In the genomic region with DNA sequence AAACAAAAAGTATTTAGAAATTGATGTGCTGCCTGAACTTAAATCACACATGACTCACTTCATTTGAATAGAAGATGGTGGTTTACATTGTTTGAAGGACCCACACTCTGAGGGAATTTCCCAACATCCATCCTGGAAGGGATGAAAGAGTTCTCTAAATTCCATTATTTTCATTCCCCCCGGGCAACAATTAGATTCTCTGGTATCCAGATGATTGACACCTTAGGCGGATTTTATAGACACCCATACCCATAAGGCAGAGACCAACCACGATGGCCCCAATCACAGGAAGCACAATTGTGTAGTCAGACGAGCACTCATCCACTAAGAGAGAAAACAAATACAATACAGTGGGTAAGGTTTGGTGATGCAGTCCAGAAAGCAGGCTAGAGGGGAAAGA, we compare ENCODE assay signal across 21 cellular contexts. TPM values are rescaled to one million over a fixed set of nuclear protein-coding genes. Genes with fewer than 3 reads are reported as not detected.
DNase-seq lines count a peak whose midpoint lies in the region; ATAC-seq and TF ChIP-seq lines count a peak whose summit lies in the region.
"Had no signal": no experiment of that assay in that cellular context is flagged by ENCODE, and none has a peak within 500 bp of the region (broad histone marks: within the 10 kb centered on the region; RNA-seq: fewer than 3 reads in every experiment).

No MANE protein-coding gene starts in this region.

- 66% methylated on average over 4 of the region's 4 CpGs for whole genome bisulfite sequencing in smooth muscle cell (ENCODE audit: low lambda C conversion rate)

- no peaks in the 10 kb centered on the region for H3K4me1 ChIP-seq in foreskin keratinocyte
- no peaks in the 10 kb centered on the region for H3K4me1 ChIP-seq in smooth muscle cell (ENCODE audit: low read depth)
- H3K4me1 ChIP-seq: BE2C, parathyroid adenoma had no signal

- H2AFZ ChIP-seq in smooth muscle cell (ENCODE audit: low read depth) = no peak overlapping the region
- H2AFZ ChIP-seq: parathyroid adenoma had no signal

- no peak overlapping the region for H3K27ac ChIP-seq in foreskin keratinocyte
- no peak overlapping the region for H3K27ac ChIP-seq in smooth muscle cell (ENCODE audit: low read depth)
- H3K27ac ChIP-seq: HL-60, KMS-11, parathyroid adenoma, thyroid gland had no signal

- H3K9ac ChIP-seq in smooth muscle cell (ENCODE audit: low read depth) = no peak overlapping the region
- H3K9ac ChIP-seq: KMS-11, parathyroid adenoma had no signal

- H3K27me3 ChIP-seq in foreskin keratinocyte = no peaks in the 10 kb centered on the region
- H3K27me3 ChIP-seq in smooth muscle cell (ENCODE audit: low read depth) = no peaks in the 10 kb centered on the region
- H3K27me3 ChIP-seq: BE2C, thyroid gland had no signal

- TF ChIP-seq CTCF in foreskin keratinocyte (conservative IDR thresholded peaks at IDR 0.05) (no peak), smooth muscle cell (IDR thresholded peaks at IDR 0.05; ENCODE audit: borderline replicate concordance, insufficient read depth, poor library complexity, severe bottlenecking) (no peak), GM13977 (IDR thresholded peaks at IDR 0.05; ENCODE audit: extremely low read depth, insufficient read depth, missing control alignments) (no peak)

- H3K4me3 ChIP-seq in smooth muscle cell = no peak overlapping the region
- H3K4me3 ChIP-seq: thyroid gland had no signal

- H3K4me2 ChIP-seq in smooth muscle cell = no peak overlapping the region
- H3K4me2 ChIP-seq: KMS-11 had no signal

- DNase-seq in COLO829 (ENCODE audit: low spot score) (peak; percentile 56), H4 (ENCODE audit: low spot score) (peak; percentile 43), T1000 (lab: John Stamatoyannopoulos, UW) (peak; percentile 1), foreskin keratinocyte (peak; percentile 26 to 41), smooth muscle cell (lab: John Stamatoyannopoulos, UW; ENCODE audit: unreplicated experiment) (no peak), GM13977 (ENCODE audit: low spot score) (no peak)
- DNase-seq: activated B cell treated with CpG ODN at 0.5 μM for 24 hours; activated CD8-positive, alpha-beta memory T cell treated with anti-CD3 and anti-CD28 coated beads, Interleukin-2, amount 50 U/mL, for 48 hours; BE2C; left ventricle myocardium superior; NCI-H1436; NCI-H345; Right ventricle myocardium superior; stimulated activated CD4-positive, alpha-beta T cell treated with anti-CD3 and anti-CD28 coated beads, Interleukin-4, amount 100 ng/mL, for 24 hours; stimulated activated CD8-positive, alpha-beta memory T cell treated with anti-CD3 and anti-CD28 coated beads, Interleukin-4, amount 100 ng/mL, for 48 hours; thyroid gland had no signal

- no peaks in the 10 kb centered on the region for H3K9me3 ChIP-seq in smooth muscle cell (replicated peaks; ENCODE audit: low read depth)
- H3K9me3 ChIP-seq: BE2C, thyroid gland had no signal

- in situ Hi-C loops in GM13977 (cut with MboI; ENCODE audit: low pct_unique_long_range_greater_than_20kb, low sequenced_read_pairs, unreplicated experiment) = loop anchor here (10.0 kb wide), 1 partner anchor 261 kb away; no protein-coding TSS in a partner anchor

- no peaks in the 10 kb centered on the region for H4K20me1 ChIP-seq in smooth muscle cell (ENCODE audit: low read depth)

- no peaks in the 10 kb centered on the region for H3K36me3 ChIP-seq in smooth muscle cell (ENCODE audit: low read depth)
- H3K36me3 ChIP-seq: BE2C, thyroid gland had no signal

- ATAC-seq in foreskin keratinocyte (peak; percentile 57), HG03095 (IDR thresholded peaks at IDR 0.05; ENCODE audit: unreplicated experiment) (no peak)
- ATAC-seq: left ventricle myocardium superior had no signal

- no peaks in the 10 kb centered on the region for H3F3A ChIP-seq in smooth muscle cell (ENCODE audit: low read depth)

- no peaks in the 10 kb centered on the region for H3K79me2 ChIP-seq in smooth muscle cell (ENCODE audit: low read depth)
- H3K79me2 ChIP-seq: parathyroid adenoma had no signal

RNA-seq across cellular contexts. Expression of gene MCCC1, which starts 24.6 kb away (rescaled TPM):
- total RNA-seq in H4 (2014; rRNA removed; shearing (Covaris generic)) = 13.9 and 24.9 TPM in 2 replicates
- total RNA-seq in foreskin keratinocyte (11.6 and 12.9 TPM in 2 replicates), smooth muscle cell (9.9 and 10.4 TPM in 2 replicates)
- polyA plus RNA-seq in foreskin keratinocyte (10.4 and 13.5 TPM in 2 replicates), smooth muscle cell (9.7 and 12.1 TPM in 2 replicates)

RNA-seq across cellular contexts. Expression of gene LAMP3, which starts 38.6 kb away (rescaled TPM):
- total RNA-seq in H4 (2014; rRNA removed; shearing (Covaris generic)) = 0.08 and 0.41 TPM in 2 replicates
- total RNA-seq in foreskin keratinocyte (3.4 and 4.0 TPM in 2 replicates), smooth muscle cell (1.3 and 2.7 TPM in 2 replicates)
- polyA plus RNA-seq in foreskin keratinocyte (2.1 and 2.5 TPM in 2 replicates), smooth muscle cell (0.09 and 0.80 TPM in 2 replicates)
- total RNA-seq: left ventricle myocardium superior, myocyte, Right ventricle myocardium superior had no signal

Comparison
In these comparisons a context has a peak if more than half of its experiments do, and no peak if none do; other contexts are left out.
1. DNase-seq: peak in COLO829 (single experiment), H4 (single experiment), T1000 (single experiment) and foreskin keratinocyte (2 of 2); none in smooth muscle cell (single experiment) and GM13977 (single experiment).